Comparison of ENCODE assay signal across 19 cellular contexts in the genomic region with DNA sequence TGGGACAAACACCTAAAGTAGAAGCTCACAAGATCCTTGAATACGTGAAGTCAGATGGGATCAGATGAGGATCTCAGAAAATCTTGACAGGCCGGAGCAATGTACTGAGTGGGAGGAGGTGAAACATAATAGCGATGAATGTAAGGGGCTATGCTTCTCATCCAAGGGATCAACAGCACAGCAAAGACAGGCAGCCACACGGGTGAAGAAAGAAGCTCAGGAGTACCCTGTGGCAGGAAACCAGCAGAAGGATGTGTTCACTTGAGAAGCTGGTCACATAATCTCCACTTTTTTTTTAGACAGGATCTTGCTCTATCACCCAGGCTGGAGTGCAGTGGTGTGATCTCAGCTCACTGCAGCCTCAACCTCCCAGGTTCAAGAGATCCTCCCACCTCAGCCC.
"Had no signal": no experiment of that assay in that cellular context is flagged by ENCODE, and none has a peak within 500 bp of the region (broad histone marks: within the 10 kb centered on the region; RNA-seq: fewer than 3 reads in every experiment).

No MANE protein-coding gene starts in this region.

- H3K27me3 ChIP-seq: testis, tibial nerve, vagina had no signal

- H3K36me3 ChIP-seq: tibial nerve, upper lobe of right lung, vagina had no signal

- H3K27ac ChIP-seq: dorsolateral prefrontal cortex, hepatocyte, testis, tibial nerve, upper lobe of right lung, vagina had no signal

- H3K4me2 ChIP-seq: hepatocyte had no signal

- DNase-seq: dorsolateral prefrontal cortex; effector CD8-positive, alpha-beta T cell; foreskin melanocyte; head of caudate nucleus; kidney; left colon; mesendoderm; naive B cell; occipital lobe; stimulated activated CD4-positive, alpha-beta T cell treated with anti-CD3 and anti-CD28 coated beads, Interleukin-2, amount 100 ng/mL, for 24 hours; stimulated activated CD4-positive, alpha-beta T cell treated with anti-CD3 and anti-CD28 coated beads, Interleukin-4, amount 100 ng/mL, for 4 hours; stimulated activated naive B cell treated with anti-CD40 and anti-IgM and Interleukin-4, amounts not matched to agents 10 μg/mL and 1 μg/mL and 100 μg/mL, for 72 hours; stimulated activated naive CD8-positive, alpha-beta T cell treated with anti-CD3 and anti-CD28 coated beads, Interleukin-15, amount 100 ng/mL, for 72 hours; testis; upper lobe of right lung had no signal

- ATAC-seq: left colon; sciatic nerve; stimulated activated naive CD8-positive, alpha-beta T cell treated with anti-CD3 and anti-CD28 coated beads, Interleukin-15, amount 100 ng/mL, for 72 hours; upper lobe of right lung had no signal

- H3K9me3 ChIP-seq: testis, tibial nerve, upper lobe of right lung, vagina had no signal

- H3K4me3 ChIP-seq: dorsolateral prefrontal cortex, hepatocyte, testis, tibial nerve, upper lobe of right lung, vagina had no signal

- H3K79me2 ChIP-seq: hepatocyte had no signal

- H2AFZ ChIP-seq: hepatocyte had no signal
